ENCODE assay signal across 12 cellular contexts in genomic region chr1:234631721-234632125, GRCh38. TPM values are rescaled to one million over a fixed set of nuclear protein-coding genes. Genes with fewer than 3 reads are reported as not detected.
DNase-seq lines count a peak whose midpoint lies in the region; ATAC-seq and TF ChIP-seq lines count a peak whose summit lies in the region.
"Had no signal": no experiment of that assay in that cellular context is flagged by ENCODE, and none has a peak within 500 bp of the region (broad histone marks: within the 10 kb centered on the region; RNA-seq: fewer than 3 reads in every experiment).

No MANE protein-coding gene starts in this region.

- H3K4me3 Mint-ChIP-seq in mesothelial cell of epicardium = no peak overlapping the region
- no peak overlapping the region for H3K4me3 Mint-ChIP-seq in activated CD4-positive, alpha-beta memory T cell treated with anti-CD3 and anti-CD28 coated beads for 36 hours

- DNase-seq in BJ (ENCODE audit: low read depth) = peak; percentile 54
- peak; percentile 87 for DNase-seq in MG63
- DNase-seq in dermis blood vessel endothelial cell = peak; percentile 98
- DNase-seq in mesothelial cell of epicardium (ENCODE audit: low spot score in 2 of 2, unreplicated experiment in 2 of 2) = no peak
- no peak for DNase-seq in activated CD4-positive, alpha-beta memory T cell treated with anti-CD3 and anti-CD28 coated beads for 36 hours
- no peak for DNase-seq in cerebellar cortex (ENCODE audit: low spot score)
- no peak for DNase-seq in activated naive CD4-positive, alpha-beta T cell treated with anti-CD3 and anti-CD28 coated beads, Interleukin-2, amount 50 U/mL, for 72 hours (ENCODE audit: low spot score in 2 of 2)
- DNase-seq: activated CD4-positive, alpha-beta T cell treated with anti-CD3 and anti-CD28 coated beads, Interleukin-2, amount 50 U/mL, for 4 hours; MM.1S; testis had no signal

- H3K27me3 Mint-ChIP-seq in mesothelial cell of epicardium (ENCODE audit: low read depth) = no peaks in the 10 kb centered on the region
- no peaks in the 10 kb centered on the region for H3K27me3 Mint-ChIP-seq in activated CD4-positive, alpha-beta memory T cell treated with anti-CD3 and anti-CD28 coated beads for 36 hours

- intact Hi-C loops in activated CD4-positive, alpha-beta memory T cell treated with anti-CD3 and anti-CD28 coated beads for 36 hours (cut with micrococcal nuclease) = no loop called here

- no peaks in the 10 kb centered on the region for H3K27me3 ChIP-seq in BJ (ENCODE audit: control insufficient read depth, insufficient read depth, low read length)
- no peaks in the 10 kb centered on the region for H3K27me3 ChIP-seq in MG63
- H3K27me3 ChIP-seq: ascending aorta, testis had no signal

- no peak for ATAC-seq in activated naive CD4-positive, alpha-beta T cell treated with anti-CD3 and anti-CD28 coated beads, Interleukin-2, amount 50 U/mL, for 72 hours
- no peak for ATAC-seq in GM21786 (IDR thresholded peaks at IDR 0.05; ENCODE audit: unreplicated experiment)

- no peak for TF ChIP-seq CTCF in BJ (IDR thresholded peaks at IDR 0.05; ENCODE audit: insufficient read depth, low read depth, low read length)
- TF ChIP-seq CTCF in mesothelial cell of epicardium (IDR thresholded peaks at IDR 0.05; ENCODE audit: unreplicated experiment) = no peak

- H3K9me3 Mint-ChIP-seq in mesothelial cell of epicardium = no peaks in the 10 kb centered on the region
- no peaks in the 10 kb centered on the region for H3K9me3 Mint-ChIP-seq in activated CD4-positive, alpha-beta memory T cell treated with anti-CD3 and anti-CD28 coated beads for 36 hours
- peaks cover 0 to 4% of the 10 kb centered on the region in 2 donors for H3K9me3 Mint-ChIP-seq in activated naive CD4-positive, alpha-beta T cell treated with anti-CD3 and anti-CD28 coated beads, Interleukin-2, amount 50 U/mL, for 72 hours

- H3K4me3 ChIP-seq in BJ (ENCODE audit: low read depth, low read length) = no peak overlapping the region
- H3K4me3 ChIP-seq in MG63 = no peak overlapping the region
- H3K4me3 ChIP-seq: ascending aorta, testis had no signal

- CTCF ChIA-PET in BJ (lab: Yijun Ruan, JAX) = interaction anchor here (0.6 to 0.7 kb wide), 2 partner anchors 231 to 557 kb away, joined by 3 read pairs; no protein-coding TSS in a partner anchor
- CTCF ChIA-PET in activated CD4-positive, alpha-beta memory T cell treated with anti-CD3 and anti-CD28 coated beads for 36 hours (lab: Charles Lee) = no interaction called here

- POLR2A ChIA-PET in BJ (lab: Charles Lee) = no interaction called here
- POLR2A ChIA-PET in activated CD4-positive, alpha-beta memory T cell treated with anti-CD3 and anti-CD28 coated beads for 36 hours (lab: Charles Lee) = interaction anchor here (0.7 kb wide), 1 partner anchor 19 kb away, joined by 4 read pairs; no protein-coding TSS in a partner anchor

- H3K27ac Mint-ChIP-seq in mesothelial cell of epicardium = peak overlapping the region; percentile 37
- H3K27ac Mint-ChIP-seq in activated CD4-positive, alpha-beta memory T cell treated with anti-CD3 and anti-CD28 coated beads for 36 hours = no peak overlapping the region
- no peak overlapping the region for H3K27ac Mint-ChIP-seq in activated naive CD4-positive, alpha-beta T cell treated with anti-CD3 and anti-CD28 coated beads, Interleukin-2, amount 50 U/mL, for 72 hours

- H3K36me3 ChIP-seq in BJ (ENCODE audit: control insufficient read depth, insufficient read depth, low read length) (no peaks in the 10 kb centered on the region), MG63 (no peaks in the 10 kb centered on the region)
- H3K36me3 ChIP-seq: ascending aorta had no signal

- H3K4me1 Mint-ChIP-seq in mesothelial cell of epicardium = peaks cover 25% of the 10 kb centered on the region
- H3K4me1 Mint-ChIP-seq in activated CD4-positive, alpha-beta memory T cell treated with anti-CD3 and anti-CD28 coated beads for 36 hours (ENCODE audit: low read depth) = peaks cover 5% of the 10 kb centered on the region

- no peaks in the 10 kb centered on the region for H3K9me3 ChIP-seq in MG63
- H3K9me3 ChIP-seq: ascending aorta, testis had no signal

- H3K36me3 Mint-ChIP-seq in mesothelial cell of epicardium = no peaks in the 10 kb centered on the region
- H3K36me3 Mint-ChIP-seq in activated CD4-positive, alpha-beta memory T cell treated with anti-CD3 and anti-CD28 coated beads for 36 hours = no peaks in the 10 kb centered on the region
- H3K36me3 Mint-ChIP-seq in activated naive CD4-positive, alpha-beta T cell treated with anti-CD3 and anti-CD28 coated beads, Interleukin-2, amount 50 U/mL, for 72 hours = no peaks in the 10 kb centered on the region

RNA-seq across cellular contexts. Expression of gene IRF2BP2, which starts 21.7 kb away (rescaled TPM):
- polyA plus RNA-seq in BJ (2011; rRNA removed) = 12.5 and 20.7 TPM in 2 replicates
- polyA minus RNA-seq in BJ (2011; rRNA and poly(A)+ RNA removed) = 21.2 and 34.0 TPM in 2 replicates
- 52.8 and 67.4 TPM in 2 replicates for total RNA-seq in MG63 (2014; rRNA removed; shearing (Covaris generic); ENCODE audit: low replicate concordance)
- 104 and 115 TPM in 2 replicates for total RNA-seq in dermis blood vessel endothelial cell
- 130 to 134 TPM (median 130 TPM) in 3 replicates for total RNA-seq in mesothelial cell of epicardium
- total RNA-seq in activated CD4-positive, alpha-beta memory T cell treated with anti-CD3 and anti-CD28 coated beads for 36 hours = 100 to 1,000 TPM; 139 to 147 TPM
- 100 to 1,000 TPM in 1 of 2 donors, 10 to 100 TPM in 1; 97.3 to 176 TPM for total RNA-seq in activated naive CD4-positive, alpha-beta T cell treated with anti-CD3 and anti-CD28 coated beads, Interleukin-2, amount 50 U/mL, for 72 hours

Comparison
In these comparisons a context has a peak if more than half of its experiments do, and no peak if none do; other contexts are left out.
1. DNase-seq: peak in BJ (single experiment), MG63 (single experiment) and dermis blood vessel endothelial cell (single experiment); none in mesothelial cell of epicardium (0 of 2), activated CD4-positive, alpha-beta memory T cell treated with anti-CD3 and anti-CD28 coated beads for 36 hours (single experiment), cerebellar cortex (single experiment) and activated naive CD4-positive, alpha-beta T cell treated with anti-CD3 and anti-CD28 coated beads, Interleukin-2, amount 50 U/mL, for 72 hours (0 of 2).